In genomic region chr2:184599875-184600227, GRCh38 we compare ENCODE assay signal across 14 cellular contexts. TPM values are rescaled to one million over a fixed set of nuclear protein-coding genes. Genes with fewer than 3 reads are reported as not detected.
DNase-seq lines count a peak whose midpoint lies in the region; ATAC-seq, FAIRE-seq and TF ChIP-seq lines count a peak whose summit lies in the region.
"Had no signal": no experiment of that assay in that cellular context is flagged by ENCODE, and none has a peak within 500 bp of the region (broad histone marks: within the 10 kb centered on the region; RNA-seq: fewer than 3 reads in every experiment).

No MANE protein-coding gene starts in this region.

- no peaks in the 10 kb centered on the region for H3K36me3 Mint-ChIP-seq in neural progenitor cell

- H3F3A ChIP-seq in neural progenitor cell (ENCODE audit: low read depth) = peaks cover 7% of the 10 kb centered on the region

- no peak for TF ChIP-seq CTCF in colonic mucosa (IDR thresholded peaks at IDR 0.05)
- no peak for TF ChIP-seq CTCF in neural progenitor cell (IDR thresholded peaks at IDR 0.05)

- no peak overlapping the region for H3K4me2 ChIP-seq in neural progenitor cell

- H3K4me3 Mint-ChIP-seq in neural progenitor cell = peak overlapping the region; percentile 92

- TF ChIP-seq POLR2A in GM12891 (IDR thresholded peaks at IDR 0.05; ENCODE audit: low read depth, low read length) = no peak

- H3K4me3 ChIP-seq in colonic mucosa (no peak overlapping the region), neural progenitor cell (no peak overlapping the region)

- DNase-seq in GM12891 (ENCODE audit: insufficient read length, low spot score) = no peak
- peak; percentile 60 for DNase-seq in NOMO-1 treated with DMSO at 0.1 percent for 48 hours (lab: John Stamatoyannopoulos, UW; ENCODE audit: unreplicated experiment)
- DNase-seq in colonic mucosa = no peak
- no peak for DNase-seq in neural progenitor cell (ENCODE audit: low spot score)
- no peak for DNase-seq in islet precursor cell
- DNase-seq in NCI-H345 (lab: John Stamatoyannopoulos, UW) = no peak
- DNase-seq: activated CD8-positive, alpha-beta memory T cell treated with anti-CD3 and anti-CD28 coated beads for 24 hours; NCI-H187; Right ventricle myocardium superior; stimulated activated CD4-positive, alpha-beta T cell treated with anti-CD3 and anti-CD28 coated beads, Interleukin-4, amount 100 ng/mL, for 4 hours; tibial artery had no signal

- no peaks in the 10 kb centered on the region for H3K4me1 ChIP-seq in colonic mucosa
- peaks cover 6% of the 10 kb centered on the region for H3K4me1 ChIP-seq in neural progenitor cell

- H3K27me3 Mint-ChIP-seq in neural progenitor cell (ENCODE audit: insufficient read depth, low read depth) = peaks cover 2% of the 10 kb centered on the region

- H3K79me2 ChIP-seq in neural progenitor cell (ENCODE audit: low read depth) = no peaks in the 10 kb centered on the region

- H4K20me1 ChIP-seq in neural progenitor cell (ENCODE audit: low read depth) = no peaks in the 10 kb centered on the region

- ATAC-seq in HG03354 (IDR thresholded peaks at IDR 0.05; ENCODE audit: poor library complexity, severe bottlenecking, unreplicated experiment) (no peak), HG03159 (IDR thresholded peaks at IDR 0.05; ENCODE audit: unreplicated experiment) (no peak)

- H3K36me3 ChIP-seq in colonic mucosa = no peaks in the 10 kb centered on the region
- H3K36me3 ChIP-seq in neural progenitor cell = no peaks in the 10 kb centered on the region
- H3K36me3 ChIP-seq: ascending aorta, tibial artery had no signal

- H3K9me3 ChIP-seq in colonic mucosa (no peaks in the 10 kb centered on the region), neural progenitor cell (ENCODE audit: low read depth) (no peaks in the 10 kb centered on the region)
- H3K9me3 ChIP-seq: ascending aorta, tibial artery had no signal

- no peaks in the 10 kb centered on the region for H3K9me3 Mint-ChIP-seq in neural progenitor cell

- peaks cover 4% of the 10 kb centered on the region for H3K27me3 ChIP-seq in colonic mucosa
- H3K27me3 ChIP-seq in neural progenitor cell = peaks cover 74% of the 10 kb centered on the region
- H3K27me3 ChIP-seq: ascending aorta had no signal

- no peak overlapping the region for H3K27ac Mint-ChIP-seq in neural progenitor cell

- H3K9ac ChIP-seq in colonic mucosa (ENCODE audit: low read depth in 2 of 2, low read length in 2 of 2) (no peak overlapping the region), neural progenitor cell (no peak overlapping the region)

- peak overlapping the region; percentile 16 for H3K27ac ChIP-seq in colonic mucosa
- H3K27ac ChIP-seq in neural progenitor cell = no peak overlapping the region
- H3K27ac ChIP-seq: ascending aorta, tibial artery had no signal

- peaks cover 23% of the 10 kb centered on the region for H3K4me1 Mint-ChIP-seq in neural progenitor cell

- FAIRE-seq in GM12891 (lab: Jason Lieb, UNC) = no peak

- intact Hi-C loops in colonic mucosa (cut with DNase I) = no loop called here

- H2AFZ ChIP-seq in neural progenitor cell (replicated peaks) = no peak overlapping the region

TF ChIP-seq in GM12891, 5 proteins besides CTCF, POLR2A, EP300 and RAD21:
- TF ChIP-seq SPI1 (IDR thresholded peaks at IDR 0.05; ENCODE audit: low read depth, low read length) (peak; percentile 41; the same call in 1 of the 2 replicates), TAF1 (IDR thresholded peaks at IDR 0.05; ENCODE audit: low read depth, low read length) (no peak)
TF ChIP-seq in GM12891: peak in this region for 1.

RNA-seq across cellular contexts. Expression of gene ZNF804A, which starts 1.5 kb away (rescaled TPM):
- 2.1 TPM for polyA plus RNA-seq in GM12891 (2012; ENCODE audit: low read depth, missing spikeins)
- under 1 TPM in 1 of 2 donors, not detected in 1; 0.13 TPM for total RNA-seq in colonic mucosa
- total RNA-seq in neural progenitor cell (ENCODE audit: low replicate concordance) = 0.06 TPM in 1 of 2 replicates, not detected in the other
- total RNA-seq: ascending aorta, Right ventricle myocardium superior had no signal
